1 cellular context compared by ENCODE assay signal in the genomic region with DNA sequence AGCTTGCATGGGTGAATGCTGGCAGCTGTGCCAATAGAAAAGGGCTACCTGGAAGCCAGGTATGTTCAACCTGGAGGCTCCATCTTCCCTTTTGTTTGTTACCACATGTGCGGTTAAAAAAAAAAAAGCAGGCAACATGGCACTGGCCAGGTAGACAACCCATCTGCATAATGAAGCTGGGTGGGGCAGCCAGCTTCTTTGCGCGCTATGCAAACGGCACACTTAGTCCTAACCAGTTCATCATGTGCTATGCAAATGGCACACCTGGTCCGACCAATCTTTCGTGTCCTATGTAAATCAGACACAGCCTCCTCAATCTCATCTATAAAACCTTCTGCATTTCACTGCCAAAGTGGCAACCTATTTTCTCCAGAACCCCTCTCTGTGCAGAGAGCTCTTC.
TF ChIP-seq lines count a peak whose summit lies in the region.

No MANE protein-coding gene starts in this region.

TF ChIP-seq in IMR-90, 13 proteins besides CTCF, POLR2A, EP300 and RAD21:
- TF ChIP-seq NFE2L2 (IDR thresholded peaks at IDR 0.05; ENCODE audit: low read depth, low read length) = no peak
- no peak for TF ChIP-seq CHD1 (IDR thresholded peaks at IDR 0.05; ENCODE audit: low read depth, low read length)
- no peak for TF ChIP-seq MXI1 (IDR thresholded peaks at IDR 0.05; ENCODE audit: borderline replicate concordance, low read depth, low read length)
- TF ChIP-seq SMC3 (IDR thresholded peaks at IDR 0.05; ENCODE audit: low read depth, low read length) = no peak
- TF ChIP-seq, protein P1, sequence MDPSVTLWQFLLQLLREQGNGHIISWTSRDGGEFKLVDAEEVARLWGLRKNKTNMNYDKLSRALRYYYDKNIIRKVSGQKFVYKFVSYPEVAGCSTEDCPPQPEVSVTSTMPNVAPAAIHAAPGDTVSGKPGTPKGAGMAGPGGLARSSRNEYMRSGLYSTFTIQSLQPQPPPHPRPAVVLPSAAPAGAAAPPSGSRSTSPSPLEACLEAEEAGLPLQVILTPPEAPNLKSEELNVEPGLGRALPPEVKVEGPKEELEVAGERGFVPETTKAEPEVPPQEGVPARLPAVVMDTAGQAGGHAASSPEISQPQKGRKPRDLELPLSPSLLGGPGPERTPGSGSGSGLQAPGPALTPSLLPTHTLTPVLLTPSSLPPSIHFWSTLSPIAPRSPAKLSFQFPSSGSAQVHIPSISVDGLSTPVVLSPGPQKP (IDR thresholded peaks at IDR 0.05; ENCODE audit: borderline replicate concordance, low read depth, low read length) = no peak
- TF ChIP-seq MAZ (IDR thresholded peaks at IDR 0.05; ENCODE audit: borderline replicate concordance, low read depth, low read length) = no peak
